ENCODE assay signal across 21 cellular contexts in the genomic region with DNA sequence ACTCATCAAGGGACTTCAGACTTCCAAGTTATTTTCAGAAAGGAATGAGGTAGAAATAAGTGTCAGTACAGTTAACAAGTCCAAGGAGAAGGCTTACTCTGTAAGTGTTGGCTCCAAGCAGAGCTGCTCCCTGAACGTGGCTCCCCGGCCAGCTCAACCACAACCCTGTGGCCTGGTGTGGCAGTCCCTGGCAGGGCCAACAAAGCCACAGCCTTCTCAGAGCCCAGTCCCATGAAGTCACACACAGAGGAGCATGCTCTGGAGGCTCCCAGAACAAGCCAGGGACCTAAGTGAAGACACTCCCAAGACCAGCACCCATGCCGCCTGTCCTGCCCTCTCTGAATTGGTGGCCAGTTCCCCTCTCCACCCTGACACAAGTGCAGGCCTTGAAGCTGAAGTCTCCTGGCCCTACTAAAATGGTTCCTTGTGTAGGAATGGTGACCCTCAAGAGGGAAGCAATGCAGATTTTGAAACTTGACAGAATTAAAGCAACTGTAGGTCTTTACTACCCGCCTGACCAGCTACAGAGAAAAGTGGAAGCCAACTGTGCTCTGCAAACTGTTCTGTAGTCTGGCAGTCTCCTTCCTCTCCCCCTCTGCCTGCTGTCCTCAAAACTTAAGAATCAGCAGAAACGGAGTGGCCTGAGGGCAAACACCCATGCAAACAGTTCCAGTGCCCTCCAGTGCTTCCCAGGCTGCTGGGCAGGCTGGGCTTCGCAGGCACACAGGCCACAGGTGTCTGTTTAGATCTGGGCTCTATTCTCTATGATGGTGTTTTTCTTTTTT. TPM values are rescaled to one million over a fixed set of nuclear protein-coding genes. Genes with fewer than 3 reads are reported as not detected.
A peak's percentile ranks its signal among the peaks of the same experiment; 100 is the strongest.
DNase-seq lines count a peak whose midpoint lies in the region; ATAC-seq and TF ChIP-seq lines count a peak whose summit lies in the region.
"Had no signal": no experiment of that assay in that cellular context is flagged by ENCODE, and none has a peak within 500 bp of the region (broad histone marks: within the 10 kb centered on the region; RNA-seq: fewer than 3 reads in every experiment).

No MANE protein-coding gene starts in this region.

- no peak for TF ChIP-seq POLR2A in prostate gland (IDR thresholded peaks at IDR 0.05)

- H3K9me3 ChIP-seq in left ventricle myocardium inferior (replicated peaks) (no peaks in the 10 kb centered on the region), neutrophil (no peaks in the 10 kb centered on the region), prostate gland (no peaks in the 10 kb centered on the region)
- H3K9me3 ChIP-seq: esophagus squamous epithelium, pancreas, uterus had no signal

- peaks cover 21 to 46% of the 10 kb centered on the region in 2 donors for H3K4me1 Mint-ChIP-seq in natural killer cell
- peaks cover 15 to 16% of the 10 kb centered on the region in 2 donors for H3K4me1 Mint-ChIP-seq in natural killer cell treated with Interleukin-12 subunit alpha and Interleukin-12 subunit beta and Interleukin-15 and Interleukin-18, amount 100 ng/mL, for 72 hours (ENCODE audit: low read depth in 2 of 2)

- H3K9me3 Mint-ChIP-seq in natural killer cell, result no peaks in the 10 kb centered on the region
- H3K9me3 Mint-ChIP-seq in natural killer cell treated with Interleukin-12 subunit alpha and Interleukin-12 subunit beta and Interleukin-15 and Interleukin-18, amount 100 ng/mL, for 72 hours, result no peaks in the 10 kb centered on the region
- H3K9me3 Mint-ChIP-seq: activated naive CD8-positive, alpha-beta T cell treated with anti-CD3 and anti-CD28 coated beads, Interleukin-2, amount 50 U/mL, for 24 hours; activated T-helper 1 cell treated with anti-CD3 and anti-CD28 coated beads, Interleukin-12 subunit alpha, Interleukin-12 subunit beta, Interleukin-2, Interleukin-4 antibody, amounts not matched to agents 30 ng/mL and 10 ng/mL and 1 ng/mL, durations not matched to agents 14 hours and 24 hours and 36 hours; HFFc6 had no signal

- TF ChIP-seq CTCF in natural killer cell (IDR thresholded peaks at IDR 0.05) (no peak), left ventricle myocardium inferior (IDR thresholded peaks at IDR 0.05; ENCODE audit: borderline replicate concordance) (no peak), neutrophil (IDR thresholded peaks at IDR 0.05) (no peak), prostate gland (IDR thresholded peaks at IDR 0.05) (no peak)

- DNase-seq in natural killer cell (no peak), left ventricle myocardium inferior (no peak), prostate gland (ENCODE audit: low spot score) (no peak)
- DNase-seq in natural killer cell treated with Interleukin-12 subunit alpha and Interleukin-12 subunit beta and Interleukin-15 and Interleukin-18, amount 100 ng/mL, for 72 hours (ENCODE audit: low spot score), result no peak
- DNase-seq in stimulated activated CD4-positive, alpha-beta T cell treated with anti-CD3 and anti-CD28 coated beads, Interleukin-2, amount 100 ng/mL, for 48 hours, result no peak
- DNase-seq: activated B cell treated with CpG ODN at 0.5 μM for 24 hours; activated CD8-positive, alpha-beta T cell treated with anti-CD3 and anti-CD28 coated beads, Interleukin-2, amount 10 ng/mL, durations not matched to agents 7 days and 5 days; activated naive CD8-positive, alpha-beta T cell treated with anti-CD3 and anti-CD28 coated beads, Interleukin-2, amount 50 U/mL, for 24 hours; esophagus squamous epithelium; HFFc6; NCI-H1694 treated with DMSO at 0.1 percent for 48 hours; NCI-H226; NK-92 treated with Interleukin-12 subunit alpha and Interleukin-12 subunit beta, amount 100 ng/mL, for 24 hours; pancreas; stimulated activated CD4-positive, alpha-beta T cell treated with anti-CD3 and anti-CD28 coated beads, Interleukin-12 subunit alpha, Interleukin-12 subunit beta, amount 100 ng/mL, for 4 hours; stimulated activated naive CD8-positive, alpha-beta T cell treated with anti-CD3 and anti-CD28 coated beads, Interleukin-15, Interleukin-2, amounts not matched to agents 100 U/mL and 50 U/mL, for 24 hours; uterus had no signal

- no peak overlapping the region for H3K4me3 Mint-ChIP-seq in natural killer cell
- no peak overlapping the region for H3K4me3 Mint-ChIP-seq in natural killer cell treated with Interleukin-12 subunit alpha and Interleukin-12 subunit beta and Interleukin-15 and Interleukin-18, amount 100 ng/mL, for 72 hours
- H3K4me3 Mint-ChIP-seq: activated B cell treated with CpG ODN at 0.5 μM for 24 hours; activated CD8-positive, alpha-beta T cell treated with anti-CD3 and anti-CD28 coated beads, Interleukin-2, amount 10 ng/mL, durations not matched to agents 7 days and 5 days; activated naive CD8-positive, alpha-beta T cell treated with anti-CD3 and anti-CD28 coated beads, Interleukin-2, amount 50 U/mL, for 24 hours; activated T-helper 1 cell treated with anti-CD3 and anti-CD28 coated beads, Interleukin-12 subunit alpha, Interleukin-12 subunit beta, Interleukin-2, Interleukin-4 antibody, amounts not matched to agents 30 ng/mL and 10 ng/mL and 1 ng/mL, durations not matched to agents 14 hours and 24 hours and 36 hours; HFFc6 had no signal

- no peaks in the 10 kb centered on the region for H3K27me3 Mint-ChIP-seq in natural killer cell (ENCODE audit: low read depth in 2 of 2)
- H3K27me3 Mint-ChIP-seq in natural killer cell treated with Interleukin-12 subunit alpha and Interleukin-12 subunit beta and Interleukin-15 and Interleukin-18, amount 100 ng/mL, for 72 hours, result no peaks in the 10 kb centered on the region
- H3K27me3 Mint-ChIP-seq: activated B cell treated with CpG ODN at 0.5 μM for 24 hours; activated naive CD8-positive, alpha-beta T cell treated with anti-CD3 and anti-CD28 coated beads, Interleukin-2, amount 50 U/mL, for 24 hours had no signal

- intact Hi-C loops in natural killer cell (cut with micrococcal nuclease) (no loop called here), left ventricle myocardium inferior (cut with micrococcal nuclease) (no loop called here), prostate gland (cut with DNase I) (no loop called here)

- H3K4me1 ChIP-seq in left ventricle myocardium inferior (peaks cover 38% of the 10 kb centered on the region), neutrophil (ENCODE audit: control insufficient read depth in 1 of 2, insufficient read depth in 1 of 2, low read depth in 1 of 2, low read length in 1 of 2) (peaks cover 58 to 73% of the 10 kb centered on the region in 2 experiments), prostate gland (replicated peaks) (no peaks in the 10 kb centered on the region)
- H3K4me1 ChIP-seq: uterus had no signal

- peak overlapping the region; percentile 26 to 31 for H3K27ac Mint-ChIP-seq in natural killer cell
- no peak overlapping the region for H3K27ac Mint-ChIP-seq in natural killer cell treated with Interleukin-12 subunit alpha and Interleukin-12 subunit beta and Interleukin-15 and Interleukin-18, amount 100 ng/mL, for 72 hours
- H3K27ac Mint-ChIP-seq: activated B cell treated with CpG ODN at 0.5 μM for 24 hours; activated T-helper 1 cell treated with anti-CD3 and anti-CD28 coated beads, Interleukin-12 subunit alpha, Interleukin-12 subunit beta, Interleukin-2, Interleukin-4 antibody, amounts not matched to agents 30 ng/mL and 10 ng/mL and 1 ng/mL, durations not matched to agents 14 hours and 24 hours and 36 hours; HFFc6 had no signal

- peaks cover 18% of the 10 kb centered on the region for H3K36me3 Mint-ChIP-seq in natural killer cell
- H3K36me3 Mint-ChIP-seq in natural killer cell treated with Interleukin-12 subunit alpha and Interleukin-12 subunit beta and Interleukin-15 and Interleukin-18, amount 100 ng/mL, for 72 hours, result peaks cover 10% of the 10 kb centered on the region

- H3K36me3 ChIP-seq in left ventricle myocardium inferior (peaks cover 81% of the 10 kb centered on the region), neutrophil (no peaks in the 10 kb centered on the region), prostate gland (no peaks in the 10 kb centered on the region)
- H3K36me3 ChIP-seq: pancreas, uterus had no signal

- no peaks in the 10 kb centered on the region for H3K27me3 ChIP-seq in left ventricle myocardium inferior (ENCODE audit: low read depth)
- H3K27me3 ChIP-seq in neutrophil, result no peaks in the 10 kb centered on the region
- no peaks in the 10 kb centered on the region for H3K27me3 ChIP-seq in prostate gland (replicated peaks; ENCODE audit: insufficient read depth)
- H3K27me3 ChIP-seq: esophagus squamous epithelium, pancreas, uterus had no signal

- ATAC-seq in natural killer cell (no peak), GM18868 (IDR thresholded peaks at IDR 0.05; ENCODE audit: unreplicated experiment) (no peak), GM18519 (IDR thresholded peaks at IDR 0.05; ENCODE audit: low FRiP score, unreplicated experiment) (no peak)
- ATAC-seq in natural killer cell treated with Interleukin-12 subunit alpha and Interleukin-12 subunit beta and Interleukin-15 and Interleukin-18, amount 100 ng/mL, for 72 hours, result no peak
- ATAC-seq: activated CD8-positive, alpha-beta T cell treated with anti-CD3 and anti-CD28 coated beads, Interleukin-2, amount 10 ng/mL, durations not matched to agents 7 days and 5 days; activated naive CD8-positive, alpha-beta T cell treated with anti-CD3 and anti-CD28 coated beads, Interleukin-2, amount 50 U/mL, for 24 hours; stimulated activated naive CD8-positive, alpha-beta T cell treated with anti-CD3 and anti-CD28 coated beads, Interleukin-15, Interleukin-2, amounts not matched to agents 100 U/mL and 50 U/mL, for 24 hours had no signal

- H3K27ac ChIP-seq in left ventricle myocardium inferior (replicated peaks) (peak overlapping the region; percentile 30), neutrophil (peak overlapping the region; percentile 80), prostate gland (no peak overlapping the region)
- H3K27ac ChIP-seq: pancreas, uterus had no signal

- H3K4me3 ChIP-seq in left ventricle myocardium inferior (no peak overlapping the region), neutrophil (ENCODE audit: low read depth in 1 of 2, low read length in 1 of 2) (no peak overlapping the region), prostate gland (no peak overlapping the region)
- H3K4me3 ChIP-seq: esophagus squamous epithelium, pancreas, uterus had no signal

- 86% methylated on average over 6 of the region's 6 CpGs for WGBS in prostate gland

RNA-seq across cellular contexts. Expression of a gene that starts 51.1 kb away (rescaled TPM):
- total RNA-seq in natural killer cell (10 to 100 TPM; 28.2 to 32.4 (median 31.2) TPM), left ventricle myocardium inferior (7.0 TPM), prostate gland (10 to 100 TPM in 1 of 2 donors, 1 to 10 TPM in 1; 3.5 to 12.3 TPM)
- 10 to 100 TPM in 1 of 2 donors, 1 to 10 TPM in 1; 8.9 to 11.6 TPM for total RNA-seq in natural killer cell treated with Interleukin-12 subunit alpha and Interleukin-12 subunit beta and Interleukin-15 and Interleukin-18, amount 100 ng/mL, for 72 hours

Comparison
In these comparisons a context has a peak if more than half of its experiments do, and no peak if none do; other contexts are left out.
1. H3K27ac Mint-ChIP-seq: peak in natural killer cell (2 of 2); none in natural killer cell treated with Interleukin-12 subunit alpha and Interleukin-12 subunit beta and Interleukin-15 and Interleukin-18, amount 100 ng/mL, for 72 hours (0 of 2).
2. H3K27ac ChIP-seq: peak in left ventricle myocardium inferior (single experiment) and neutrophil (single experiment); none in prostate gland (0 of 2).